Comparison of ENCODE assay signal across 9 cellular contexts in the genomic region with DNA sequence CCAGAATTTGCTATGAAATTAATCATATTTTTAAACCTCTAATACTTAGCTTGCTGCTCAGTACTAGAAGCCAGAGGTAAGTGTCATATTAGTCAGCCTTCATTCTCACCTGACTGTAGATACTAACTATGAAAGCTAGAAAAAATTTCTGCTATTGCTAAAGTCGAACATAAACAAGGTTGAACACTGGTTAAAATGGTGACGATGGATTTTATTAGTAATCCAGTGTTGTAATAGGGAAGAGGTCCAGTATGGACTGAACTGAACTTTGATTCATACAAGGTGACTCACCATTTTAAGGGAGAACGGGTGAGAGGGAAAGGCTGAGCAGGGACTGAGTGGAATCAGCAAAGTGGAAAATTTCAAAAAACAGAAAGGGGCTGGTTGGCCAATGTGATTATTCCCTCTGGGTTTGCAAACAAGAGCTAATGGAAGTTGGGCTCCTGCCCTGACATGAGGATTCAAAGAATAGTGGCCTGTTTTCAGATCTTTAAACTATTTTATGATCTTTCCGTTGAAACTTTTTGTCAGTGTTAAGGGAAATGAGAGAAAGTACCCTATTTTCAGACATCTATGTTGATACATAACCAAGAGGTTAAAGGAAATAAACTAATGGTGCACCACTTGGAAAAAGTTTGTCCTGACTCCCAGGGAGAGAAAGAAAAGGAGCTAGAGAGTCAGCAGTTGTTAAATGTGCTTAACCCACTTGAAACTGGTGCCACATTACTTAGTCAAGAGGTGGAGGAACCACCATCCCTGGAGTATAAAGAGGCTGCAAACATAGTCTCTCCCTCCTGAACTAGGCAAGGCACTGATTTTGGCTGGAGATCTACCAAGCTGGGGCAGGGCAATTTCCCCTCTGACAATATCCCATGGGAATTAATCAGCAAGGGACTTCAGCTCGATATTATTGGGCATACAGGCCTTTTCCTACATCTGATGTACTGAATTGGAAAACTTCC. TPM values are rescaled to one million over a fixed set of nuclear protein-coding genes. Genes with fewer than 3 reads are reported as not detected.
DNase-seq lines count a peak whose midpoint lies in the region; ATAC-seq, FAIRE-seq and TF ChIP-seq lines count a peak whose summit lies in the region.
"Had no signal": no experiment of that assay in that cellular context is flagged by ENCODE, and none has a peak within 500 bp of the region (broad histone marks: within the 10 kb centered on the region; RNA-seq: fewer than 3 reads in every experiment).

No MANE protein-coding gene starts in this region.

- H3K36me3 Mint-ChIP-seq in GM23338 (ENCODE audit: low read depth) (no peaks in the 10 kb centered on the region; the same call in 2 of the 3 replicates), astrocyte (ENCODE audit: low read depth, unreplicated experiment) (no peaks in the 10 kb centered on the region)
- no peaks in the 10 kb centered on the region for H3K36me3 Mint-ChIP-seq in stimulated activated naive B cell treated with anti-CD40 and anti-IgM and Interleukin-4, amounts not matched to agents 10 μg/mL and 1 μg/mL and 100 μg/mL, for 72 hours

- intact Hi-C loops in left cardiac atrium (cut with DNase I) = no loop called here

- peak overlapping the region; percentile 7; the same call in 1 of the 2 replicates for H3K4me2 ChIP-seq in GM23338
- no peak overlapping the region for H3K4me2 ChIP-seq in astrocyte (ENCODE audit: low read length)

- H3K4me1 ChIP-seq in GM23338 (ENCODE audit: insufficient read depth) (peaks cover 43% of the 10 kb centered on the region), astrocyte (ENCODE audit: insufficient read depth, low read length) (peaks cover 2% of the 10 kb centered on the region)

- FAIRE-seq in astrocyte (lab: Jason Lieb, UNC) = no peak

- DNase-seq in GM23338 (ENCODE audit: low spot score) (no peak), astrocyte (ENCODE audit: low read depth) (peak; percentile 85), left cardiac atrium (no peak), GF-D8 (lab: John Stamatoyannopoulos, UW) (no peak)
- DNase-seq in stimulated activated CD8-positive, alpha-beta memory T cell treated with anti-CD3 and anti-CD28 coated beads, Interleukin-4, amount 100 ng/mL, for 48 hours = no peak
- DNase-seq in stimulated activated naive B cell treated with anti-CD40 and anti-IgM and Interleukin-4, amounts not matched to agents 10 μg/mL and 1 μg/mL and 100 μg/mL, for 72 hours = no peak
- no peak for DNase-seq in activated CD4-positive, alpha-beta T cell treated with anti-CD3 and anti-CD28 coated beads for 48 hours
- DNase-seq: NCI-H82 had no signal

- peaks cover 50% of the 10 kb centered on the region for H3K4me1 Mint-ChIP-seq in GM23338
- H3K4me1 Mint-ChIP-seq in astrocyte (ENCODE audit: low read depth, unreplicated experiment) = peaks cover 9% of the 10 kb centered on the region
- no peaks in the 10 kb centered on the region for H3K4me1 Mint-ChIP-seq in stimulated activated naive B cell treated with anti-CD40 and anti-IgM and Interleukin-4, amounts not matched to agents 10 μg/mL and 1 μg/mL and 100 μg/mL, for 72 hours

- no peaks in the 10 kb centered on the region for H3K27me3 Mint-ChIP-seq in GM23338 (ENCODE audit: insufficient read depth, low read depth, poor library complexity)
- peaks cover 3% of the 10 kb centered on the region for H3K27me3 Mint-ChIP-seq in astrocyte (ENCODE audit: low read depth, unreplicated experiment)
- H3K27me3 Mint-ChIP-seq in stimulated activated naive B cell treated with anti-CD40 and anti-IgM and Interleukin-4, amounts not matched to agents 10 μg/mL and 1 μg/mL and 100 μg/mL, for 72 hours = no peaks in the 10 kb centered on the region

- no peak overlapping the region for H3K4me3 ChIP-seq in GM23338
- H3K4me3 ChIP-seq in astrocyte (ENCODE audit: insufficient read depth, low read depth, low read length) = no peak overlapping the region
- no peak overlapping the region for H3K4me3 ChIP-seq in skin epidermis

- no peak for ATAC-seq in GM23338
- ATAC-seq in left cardiac atrium = peak; percentile 80 to 96
- ATAC-seq in stimulated activated naive B cell treated with anti-CD40 and anti-IgM and Interleukin-4, amounts not matched to agents 10 μg/mL and 1 μg/mL and 100 μg/mL, for 72 hours (replicated peaks) = no peak

- H3K79me2 ChIP-seq in GM23338 (replicated peaks; ENCODE audit: insufficient read depth) (no peaks in the 10 kb centered on the region), astrocyte (ENCODE audit: insufficient read depth, low read length) (no peaks in the 10 kb centered on the region)

- H4K20me1 ChIP-seq in GM23338 (replicated peaks; ENCODE audit: insufficient read depth) (no peaks in the 10 kb centered on the region), astrocyte (ENCODE audit: insufficient read depth, low read length) (no peaks in the 10 kb centered on the region)

- H3K27ac ChIP-seq in GM23338 (ENCODE audit: low read depth) (no peak overlapping the region), astrocyte (ENCODE audit: low read depth, low read length) (peak overlapping the region; percentile 8), skin epidermis (peak overlapping the region in 18 of 21 experiments; percentile 2 to 82 (median 50))

- no peaks in the 10 kb centered on the region for H3K9me3 ChIP-seq in astrocyte (ENCODE audit: insufficient read depth, low read depth, low read length)

- no peak overlapping the region for H3K9ac ChIP-seq in astrocyte (ENCODE audit: low read length)

- no peak overlapping the region for H3K4me3 Mint-ChIP-seq in GM23338
- no peak overlapping the region for H3K4me3 Mint-ChIP-seq in astrocyte (ENCODE audit: unreplicated experiment)
- H3K4me3 Mint-ChIP-seq in stimulated activated naive B cell treated with anti-CD40 and anti-IgM and Interleukin-4, amounts not matched to agents 10 μg/mL and 1 μg/mL and 100 μg/mL, for 72 hours = no peak overlapping the region

- peaks cover 28% of the 10 kb centered on the region for H3K9me2 ChIP-seq in GM23338 (ENCODE audit: insufficient read depth)

- H3K27me3 ChIP-seq in GM23338 (ENCODE audit: insufficient read depth) = no peaks in the 10 kb centered on the region
- no peaks in the 10 kb centered on the region for H3K27me3 ChIP-seq in astrocyte (ENCODE audit: insufficient read depth, low read length)

- H3K9me3 Mint-ChIP-seq in GM23338 (peaks cover 2% of the 10 kb centered on the region; the same call in 2 of the 3 replicates), astrocyte (ENCODE audit: unreplicated experiment) (no peaks in the 10 kb centered on the region)
- peaks cover 0 to 2% of the 10 kb centered on the region in 2 donors for H3K9me3 Mint-ChIP-seq in stimulated activated naive B cell treated with anti-CD40 and anti-IgM and Interleukin-4, amounts not matched to agents 10 μg/mL and 1 μg/mL and 100 μg/mL, for 72 hours

- TF ChIP-seq CTCF in GM23338 (conservative IDR thresholded peaks at IDR 0.05; ENCODE audit: low read depth in 2 of 2) = no peak
- TF ChIP-seq CTCF in astrocyte (IDR thresholded peaks at IDR 0.05; ENCODE audit: insufficient read depth, low read depth, low read length) = no peak

- H3K36me3 ChIP-seq in GM23338 (ENCODE audit: insufficient read depth) = no peaks in the 10 kb centered on the region
- no peaks in the 10 kb centered on the region for H3K36me3 ChIP-seq in astrocyte (ENCODE audit: insufficient read depth, low read length)

- 0 out of 2 replicates have a peak overlapping the region, but pooled peaks have one; percentile 23 for H2AFZ ChIP-seq in GM23338
- H2AFZ ChIP-seq in astrocyte (ENCODE audit: low read depth, low read length) = no peak overlapping the region

- H3F3A ChIP-seq in GM23338 (replicated peaks; ENCODE audit: low read depth) = 0 out of 2 replicates have a peak, but pooled peaks cover 2% of the 10 kb centered on the region

- no peak overlapping the region for H3K27ac Mint-ChIP-seq in GM23338
- H3K27ac Mint-ChIP-seq in astrocyte (ENCODE audit: unreplicated experiment) = no peak overlapping the region
- no peak overlapping the region for H3K27ac Mint-ChIP-seq in stimulated activated naive B cell treated with anti-CD40 and anti-IgM and Interleukin-4, amounts not matched to agents 10 μg/mL and 1 μg/mL and 100 μg/mL, for 72 hours

TF ChIP-seq in GM23338, 12 proteins besides CTCF, POLR2A, EP300 and RAD21 (continues in another document):
- TF ChIP-seq POLR2AphosphoS5 (IDR thresholded peaks at IDR 0.05; ENCODE audit: low read depth) = no peak

RNA-seq across cellular contexts. Expression of gene AKR1C1, which starts 15.3 kb away (rescaled TPM):
- 2.9 and 5.1 TPM in 2 replicates for total RNA-seq in GM23338 (2014; rRNA removed; shearing (Covaris generic))
- polyA plus RNA-seq in GM23338 (2016; fragmentation: Nextera tagmentation; extraction: Ambion mirVana) = 2.5 and 2.6 TPM in 2 replicates
- total RNA-seq in astrocyte (0.60 and 1.3 TPM in 2 replicates), left cardiac atrium (100 to 1,000 TPM; 119 to 147 TPM)

RNA-seq across cellular contexts. Expression of gene AKR1C2, which starts 55.7 kb away (rescaled TPM):
- total RNA-seq in GM23338 (2014; rRNA removed; shearing (Covaris generic)) = 0.35 TPM in 1 of 2 replicates, not detected in the other
- polyA plus RNA-seq in GM23338 (2016; fragmentation: Nextera tagmentation; extraction: Ambion mirVana) = 0.83 and 0.86 TPM in 2 replicates
- total RNA-seq in astrocyte (0.41 TPM in 1 of 2 replicates, not detected in the other), left cardiac atrium (100 to 1,000 TPM; 138 to 170 TPM)

Comparison
In these comparisons a context has a peak if more than half of its experiments do, and no peak if none do; other contexts are left out.
1. ATAC-seq: peak in left cardiac atrium (2 of 2); none in GM23338 (single experiment) and stimulated activated naive B cell treated with anti-CD40 and anti-IgM and Interleukin-4, amounts not matched to agents 10 μg/mL and 1 μg/mL and 100 μg/mL, for 72 hours (0 of 2).
2. RNA of gene AKR1C1, which starts 15.3 kb away (total RNA-seq): 119 to 147 TPM in left cardiac atrium; 2.9 to 5.1 TPM in GM23338 and 0.60 to 1.3 TPM in astrocyte; every median in the first group is over 10 times any median in the second.
3. RNA of gene AKR1C2, which starts 55.7 kb away (total RNA-seq): 138 to 170 TPM in left cardiac atrium; 0.41 TPM in astrocyte and 0.35 TPM in GM23338; every median in the first group is over 10 times any median in the second.